32 cellular contexts compared by ENCODE assay signal in the genomic region with DNA sequence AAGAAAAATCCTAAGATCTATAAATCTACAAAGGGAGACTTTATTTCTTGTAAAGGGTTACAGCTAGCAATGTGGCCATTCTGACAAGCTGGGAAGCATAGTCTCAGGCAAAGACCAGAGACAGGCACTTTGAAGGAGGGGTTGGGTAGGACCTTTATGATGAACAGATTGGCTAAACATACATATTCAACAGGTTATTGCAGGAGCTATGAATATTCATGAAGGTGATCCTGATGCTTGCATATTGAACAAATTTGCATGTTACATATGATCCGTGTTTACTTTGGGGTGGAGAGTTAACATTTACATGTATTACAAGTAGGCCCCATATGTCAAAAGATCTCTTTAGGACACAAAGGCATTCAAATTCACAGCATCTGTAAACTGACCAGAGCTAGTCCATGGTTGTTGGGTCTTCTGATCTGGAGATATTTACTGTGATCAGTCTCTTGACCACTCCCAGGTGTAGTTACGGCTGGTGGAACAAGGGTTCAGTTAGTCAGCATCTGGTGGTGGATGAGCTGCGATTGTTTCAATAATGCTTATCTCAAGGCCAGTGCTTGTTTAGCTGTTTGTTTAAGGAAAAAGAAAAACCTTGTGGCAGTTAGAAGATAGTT.
"Had no signal": no experiment of that assay in that cellular context is flagged by ENCODE, and none has a peak within 500 bp of the region (broad histone marks: within the 10 kb centered on the region; RNA-seq: fewer than 3 reads in every experiment).

No MANE protein-coding gene starts in this region.

- ATAC-seq: effector memory CD8-positive, alpha-beta T cell; gastroesophageal sphincter; right lobe of liver; stimulated activated naive CD8-positive, alpha-beta T cell treated with anti-CD3 and anti-CD28 coated beads, Interleukin-15, amount 100 ng/mL, for 72 hours had no signal

- H3K27ac ChIP-seq: adrenal gland, ascending aorta, cardiac muscle cell, gastroesophageal sphincter, hepatocyte, left ventricle myocardium inferior, ovary, right lobe of liver, uterus, VCaP had no signal

- H3K27ac Mint-ChIP-seq: activated naive CD4-positive, alpha-beta T cell treated with anti-CD3 and anti-CD28 coated beads for 36 hours; activated naive CD8-positive, alpha-beta T cell treated with anti-CD3 and anti-CD28 coated beads for 36 hours; activated T-helper 1 cell treated with anti-CD3 and anti-CD28 coated beads, Interleukin-12 subunit alpha, Interleukin-12 subunit beta, Interleukin-2, Interleukin-4 antibody, amounts not matched to agents 30 ng/mL and 10 ng/mL and 1 ng/mL, durations not matched to agents 14 hours and 24 hours and 36 hours; brain; effector memory CD8-positive, alpha-beta T cell; progenitor cell of endocrine pancreas; stimulated activated naive CD8-positive, alpha-beta T cell treated with anti-CD3 and anti-CD28 coated beads, Interleukin-15, amount 100 ng/mL, for 72 hours; type B pancreatic cell had no signal

- H3K36me3 ChIP-seq: adrenal gland, ascending aorta, cardiac muscle cell, gastroesophageal sphincter, left ventricle myocardium inferior, ovary, right lobe of liver, uterus had no signal

- H3K4me3 ChIP-seq: adrenal gland, ascending aorta, cardiac muscle cell, gastroesophageal sphincter, hepatocyte, left ventricle myocardium inferior, lung, ovary, right lobe of liver, uterus had no signal

- H3K9me3 ChIP-seq: adrenal gland, ascending aorta, gastroesophageal sphincter, left ventricle myocardium inferior, ovary, right lobe of liver, uterus had no signal

- FAIRE-seq: endothelial cell of umbilical vein, TTC549 had no signal

- DNase-seq: activated CD4-positive, alpha-beta T cell treated with anti-CD3 and anti-CD28 coated beads for 48 hours; activated CD4-positive, alpha-beta T cell treated with anti-CD3 and anti-CD28 coated beads, Interleukin-2, amount 50 U/mL, for 48 hours; activated CD8-positive, alpha-beta memory T cell treated with anti-CD3 and anti-CD28 coated beads, Interleukin-2, amount 50 U/mL, for 4 hours; activated effector memory CD4-positive, alpha-beta T cell treated with anti-CD3 and anti-CD28 coated beads, Interleukin-2, amount 50 U/mL, for 16 hours; activated naive CD4-positive, alpha-beta T cell treated with anti-CD3 and anti-CD28 coated beads for 36 hours; activated naive CD8-positive, alpha-beta T cell treated with anti-CD3 and anti-CD28 coated beads for 36 hours; activated T-cell treated with anti-CD3 and anti-CD28 coated beads, Interleukin-2, amount 50 U/mL, for 1 hour; adrenal gland; cortex of kidney; effector memory CD8-positive, alpha-beta T cell; islet precursor cell; left ventricle myocardium inferior; mesendoderm; nephron progenitor cell; ovary; right lobe of liver; stimulated activated CD4-positive, alpha-beta T cell treated with anti-CD3 and anti-CD28 coated beads, Interleukin-4, amount 100 ng/mL, for 1 hour; stimulated activated naive CD8-positive, alpha-beta T cell treated with anti-CD3 and anti-CD28 coated beads, Interleukin-15, amount 100 ng/mL, for 72 hours; substantia nigra; uterus had no signal

- H3K4me1 ChIP-seq: adrenal gland, ascending aorta, gastroesophageal sphincter, left ventricle myocardium inferior, right lobe of liver, uterus had no signal

- H3K27me3 Mint-ChIP-seq: progenitor cell of endocrine pancreas; stimulated activated naive CD8-positive, alpha-beta T cell treated with anti-CD3 and anti-CD28 coated beads, Interleukin-15, amount 100 ng/mL, for 72 hours; type B pancreatic cell had no signal

- H3K36me3 Mint-ChIP-seq: activated naive CD8-positive, alpha-beta T cell treated with anti-CD3 and anti-CD28 coated beads for 36 hours; brain; type B pancreatic cell had no signal

- H2AFZ ChIP-seq: hepatocyte had no signal

- H3K9me3 Mint-ChIP-seq: activated naive CD4-positive, alpha-beta T cell treated with anti-CD3 and anti-CD28 coated beads for 36 hours; activated naive CD8-positive, alpha-beta T cell treated with anti-CD3 and anti-CD28 coated beads for 36 hours; activated T-helper 1 cell treated with anti-CD3 and anti-CD28 coated beads, Interleukin-12 subunit alpha, Interleukin-12 subunit beta, Interleukin-2, Interleukin-4 antibody, amounts not matched to agents 30 ng/mL and 10 ng/mL and 1 ng/mL, durations not matched to agents 14 hours and 24 hours and 36 hours; brain; effector memory CD8-positive, alpha-beta T cell; nephron progenitor cell; stimulated activated naive CD8-positive, alpha-beta T cell treated with anti-CD3 and anti-CD28 coated beads, Interleukin-15, amount 100 ng/mL, for 72 hours had no signal

- H3K4me3 Mint-ChIP-seq: activated naive CD4-positive, alpha-beta T cell treated with anti-CD3 and anti-CD28 coated beads for 36 hours; activated naive CD8-positive, alpha-beta T cell treated with anti-CD3 and anti-CD28 coated beads for 36 hours; activated T-helper 1 cell treated with anti-CD3 and anti-CD28 coated beads, Interleukin-12 subunit alpha, Interleukin-12 subunit beta, Interleukin-2, Interleukin-4 antibody, amounts not matched to agents 30 ng/mL and 10 ng/mL and 1 ng/mL, durations not matched to agents 14 hours and 24 hours and 36 hours; brain; effector memory CD8-positive, alpha-beta T cell; nephron progenitor cell; stimulated activated naive CD8-positive, alpha-beta T cell treated with anti-CD3 and anti-CD28 coated beads, Interleukin-15, amount 100 ng/mL, for 72 hours; type B pancreatic cell had no signal

- H3K4me2 ChIP-seq: hepatocyte had no signal

- H3K27me3 ChIP-seq: adrenal gland, ascending aorta, cardiac muscle cell, gastroesophageal sphincter, hepatocyte, ovary, right lobe of liver, uterus had no signal

- H3K4me1 Mint-ChIP-seq: activated naive CD8-positive, alpha-beta T cell treated with anti-CD3 and anti-CD28 coated beads for 36 hours; nephron progenitor cell; stimulated activated naive CD8-positive, alpha-beta T cell treated with anti-CD3 and anti-CD28 coated beads, Interleukin-15, amount 100 ng/mL, for 72 hours had no signal

- H3K79me2 ChIP-seq: hepatocyte had no signal
